ENCODE assay signal across 8 cellular contexts in the genomic region with DNA sequence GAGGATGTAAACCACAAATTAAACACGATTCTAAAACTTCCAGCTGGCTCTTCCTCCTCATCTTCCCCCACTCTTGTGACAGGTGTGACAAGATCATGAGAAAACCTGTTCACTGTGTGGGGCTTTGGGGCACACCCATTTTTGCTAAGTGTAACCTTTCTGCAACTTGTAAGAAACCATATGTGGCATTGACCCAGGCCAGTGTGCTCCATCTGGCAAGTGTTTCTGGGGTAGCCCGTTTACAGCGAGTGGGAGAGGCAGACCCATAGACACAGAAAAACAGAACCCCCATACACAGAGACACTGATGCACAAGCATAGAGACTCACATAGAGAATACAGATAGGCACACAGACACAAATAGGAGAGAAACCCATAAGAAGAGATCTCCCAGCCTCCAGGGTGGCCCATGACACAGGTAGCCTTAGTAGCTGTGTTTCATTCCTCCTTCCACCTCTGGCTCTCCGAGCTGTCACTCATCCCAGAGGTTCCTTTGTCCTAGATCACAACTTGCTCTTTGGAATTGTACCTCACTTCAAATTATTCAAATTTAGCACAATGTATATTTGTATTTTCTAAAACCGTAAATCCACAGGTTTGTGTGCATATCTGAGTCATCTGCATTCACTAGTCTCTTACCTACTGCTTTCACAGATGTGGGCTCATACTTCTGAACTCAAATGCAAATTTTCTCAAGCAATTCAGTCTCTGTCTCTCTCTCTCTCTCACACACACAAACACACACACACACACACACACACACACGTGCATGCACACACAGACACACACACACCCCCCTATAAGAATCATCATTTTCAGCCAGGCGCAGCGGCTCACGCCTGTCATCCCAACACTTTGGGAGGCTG.
DNase-seq lines count a peak whose midpoint lies in the region; ATAC-seq and FAIRE-seq lines count a peak whose summit lies in the region.

No MANE protein-coding gene starts in this region.

- peaks cover 75% of the 10 kb centered on the region for H3K4me1 Mint-ChIP-seq in activated CD4-positive, alpha-beta memory T cell treated with anti-CD3 and anti-CD28 coated beads, Interleukin-2, amount 10 ng/mL, durations not matched to agents 7 days and 5 days

- ATAC-seq in HG03103 (IDR thresholded peaks at IDR 0.05; ENCODE audit: low read depth, unreplicated experiment) (peak; percentile 47), sciatic nerve (peak; percentile 16)

- CTCF ChIA-PET in activated CD4-positive, alpha-beta memory T cell treated with anti-CD3 and anti-CD28 coated beads, Interleukin-2, amount 10 ng/mL, durations not matched to agents 7 days and 5 days (lab: Charles Lee), result interaction anchor here (1.2 kb wide), 1 partner anchor 28 kb away, joined by 3 read pairs; no protein-coding TSS in a partner anchor

- intact Hi-C loops in sciatic nerve (cut with DNase I), result no loop called here

- POLR2A ChIA-PET in activated CD4-positive, alpha-beta memory T cell treated with anti-CD3 and anti-CD28 coated beads, Interleukin-2, amount 10 ng/mL, durations not matched to agents 7 days and 5 days (lab: Charles Lee), result interaction anchor here (0.6 to 3.6 kb wide), 6 partner anchors 10 to 90 kb away, joined by 3 to 17 read pairs (median 4); no protein-coding TSS in a partner anchor

- FAIRE-seq in GM19239 (lab: Jason Lieb, UNC), result peak; percentile 86

- no peaks in the 10 kb centered on the region for H3K9me3 Mint-ChIP-seq in activated CD4-positive, alpha-beta memory T cell treated with anti-CD3 and anti-CD28 coated beads, Interleukin-2, amount 10 ng/mL, durations not matched to agents 7 days and 5 days

- peak overlapping the region; percentile 71 for H3K27ac Mint-ChIP-seq in activated CD4-positive, alpha-beta memory T cell treated with anti-CD3 and anti-CD28 coated beads, Interleukin-2, amount 10 ng/mL, durations not matched to agents 7 days and 5 days

- H3K36me3 Mint-ChIP-seq in activated CD4-positive, alpha-beta memory T cell treated with anti-CD3 and anti-CD28 coated beads, Interleukin-2, amount 10 ng/mL, durations not matched to agents 7 days and 5 days (ENCODE audit: low read depth), result peaks cover 27% of the 10 kb centered on the region

- H3K4me3 Mint-ChIP-seq in activated CD4-positive, alpha-beta memory T cell treated with anti-CD3 and anti-CD28 coated beads, Interleukin-2, amount 10 ng/mL, durations not matched to agents 7 days and 5 days, result peak overlapping the region; percentile 18

- H3K27me3 Mint-ChIP-seq in activated CD4-positive, alpha-beta memory T cell treated with anti-CD3 and anti-CD28 coated beads, Interleukin-2, amount 10 ng/mL, durations not matched to agents 7 days and 5 days, result no peaks in the 10 kb centered on the region

- DNase-seq in GM19239 (ENCODE audit: insufficient read length, low spot score), result no peak
- DNase-seq in activated CD4-positive, alpha-beta memory T cell treated with anti-CD3 and anti-CD28 coated beads, Interleukin-2, amount 10 ng/mL, durations not matched to agents 7 days and 5 days, result no peak
- DNase-seq in sciatic nerve (ENCODE audit: low spot score), result no peak
- DNase-seq in ecto neural progenitor cell (ENCODE audit: low spot score), result no peak
- DNase-seq in HT-29 (ENCODE audit: low spot score), result no peak
- DNase-seq in Kasumi-1 (lab: John Stamatoyannopoulos, UW), result no peak
- DNase-seq in GF-D8 (lab: John Stamatoyannopoulos, UW), result no peak
